Comparison of ENCODE assay signal across 5 cellular contexts in the genomic region with DNA sequence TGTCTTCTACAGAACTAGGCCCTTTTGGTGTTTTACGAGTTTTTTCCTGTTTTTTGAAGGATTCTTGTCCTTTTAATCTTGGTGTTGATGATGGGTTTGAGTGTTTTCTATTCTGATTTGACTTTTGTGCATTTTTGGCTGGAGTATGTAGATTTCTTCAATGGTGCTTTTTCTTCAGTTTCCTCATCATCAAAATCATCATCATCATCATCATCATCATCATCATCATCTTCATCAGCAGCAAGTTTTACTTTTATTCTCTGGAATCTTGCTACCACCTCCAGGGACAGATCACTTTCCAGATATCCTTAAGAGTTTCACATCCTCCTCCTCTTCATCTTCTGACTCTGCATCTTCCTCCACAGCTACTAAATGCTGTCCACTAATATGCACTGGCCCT. TPM values are rescaled to one million over a fixed set of nuclear protein-coding genes. Genes with fewer than 3 reads are reported as not detected.
DNase-seq lines count a peak whose midpoint lies in the region; TF ChIP-seq lines count a peak whose summit lies in the region.
"Not testable (repeated sequence)": the region's sequence is repeated elsewhere in the genome, so short reads cannot be mapped to it uniquely, and the experiment has no call there.

No MANE protein-coding gene starts in this region.

- not testable (repeated sequence) for H4K91ac ChIP-seq in mesenchymal stem cell (ENCODE audit: low read length)

- not testable (repeated sequence) for H2BK12ac ChIP-seq in mesenchymal stem cell (ENCODE audit: low read length in 2 of 2)

- in situ Hi-C loops in GM18951 (cut with MboI; ENCODE audit: low sequenced_read_pairs, unreplicated experiment), result not testable (repeated sequence)

- H3K18ac ChIP-seq in mesenchymal stem cell (ENCODE audit: low read depth in 1 of 2, low read length in 2 of 2), result not testable (repeated sequence)

- H2BK5ac ChIP-seq in mesenchymal stem cell (ENCODE audit: low read depth, low read length, poor library complexity, severe bottlenecking), result not testable (repeated sequence)

- peak overlapping the region; percentile 38 for H2AK5ac ChIP-seq in mesenchymal stem cell (ENCODE audit: low read length, severe bottlenecking)

- not testable (repeated sequence) for H3K9me3 Mint-ChIP-seq in chondrocyte (ENCODE audit: low read depth); osteocyte (ENCODE audit: unreplicated experiment)

- H3K9ac ChIP-seq in mesenchymal stem cell (ENCODE audit: low read length), result not testable (repeated sequence)

- H3K4me1 Mint-ChIP-seq in chondrocyte (ENCODE audit: low read depth) (peaks cover 24% of the 10 kb centered on the region), osteocyte (ENCODE audit: unreplicated experiment) (peaks cover 22% of the 10 kb centered on the region)

- not testable (repeated sequence) for DNase-seq in chondrocyte (ENCODE audit: low spot score); mesenchymal stem cell; osteocyte (ENCODE audit: extremely low spot score, unreplicated experiment)

- not testable (repeated sequence) for H3K4me1 ChIP-seq in HEK293 (ENCODE audit: control insufficient read depth, insufficient read depth, low read length); mesenchymal stem cell (ENCODE audit: control insufficient read depth, insufficient read depth, low read depth, low read length)

- POLR2A ChIA-PET in HEK293 (lab: Yijun Ruan, JAX), result not testable (repeated sequence)

- H3K27ac ChIP-seq in HEK293 (ENCODE audit: extremely low read depth, low read depth, low read length); mesenchymal stem cell (ENCODE audit: low read length, poor library complexity, severe bottlenecking): not testable (repeated sequence)

- not testable (repeated sequence) for H3K9me3 ChIP-seq in HEK293 (ENCODE audit: control insufficient read depth, insufficient read depth, low read depth, low read length); mesenchymal stem cell (ENCODE audit: control insufficient read depth, low read length)

- H3K14ac ChIP-seq in mesenchymal stem cell (ENCODE audit: low read length in 2 of 2), result not testable (repeated sequence)

- H3K4ac ChIP-seq in mesenchymal stem cell (ENCODE audit: low read depth in 1 of 2, low read length in 2 of 2), result not testable (repeated sequence)

- H3K79me1 ChIP-seq in mesenchymal stem cell (replicated peaks; ENCODE audit: low read length, poor library complexity, severe bottlenecking), result not testable (repeated sequence)

- H4K8ac ChIP-seq in mesenchymal stem cell (ENCODE audit: low read length), result not testable (repeated sequence)

- H2BK15ac ChIP-seq in mesenchymal stem cell (ENCODE audit: low read depth, poor library complexity, severe bottlenecking), result not testable (repeated sequence)

- H3K27me3 ChIP-seq in mesenchymal stem cell (ENCODE audit: control insufficient read depth in 1 of 2, insufficient read depth in 1 of 2, low read length in 2 of 2), result not testable (repeated sequence)

- H3K27ac Mint-ChIP-seq in chondrocyte (ENCODE audit: unreplicated experiment), result peak overlapping the region; percentile 79
- H3K27ac Mint-ChIP-seq in osteocyte (ENCODE audit: unreplicated experiment), result peak overlapping the region; percentile 52

- not testable (repeated sequence) for H3K4me3 Mint-ChIP-seq in chondrocyte (ENCODE audit: unreplicated experiment); osteocyte (ENCODE audit: unreplicated experiment)

- not testable (repeated sequence) for H2AFZ ChIP-seq in mesenchymal stem cell (ENCODE audit: low read depth, low read length)

- not testable (repeated sequence) for H3K23ac ChIP-seq in mesenchymal stem cell (ENCODE audit: low read length in 2 of 2)

- not testable (repeated sequence) for H3K4me2 ChIP-seq in mesenchymal stem cell (ENCODE audit: low read length, poor library complexity, severe bottlenecking)

- H3K36me3 ChIP-seq in HEK293 (ENCODE audit: control insufficient read depth in 2 of 2, insufficient read depth in 1 of 2, low read length in 2 of 2); mesenchymal stem cell (ENCODE audit: control insufficient read depth in 1 of 2, insufficient read depth in 2 of 2, low read depth in 1 of 2, low read length in 2 of 2): not testable (repeated sequence)

- H3K27me3 Mint-ChIP-seq in chondrocyte (ENCODE audit: low read depth); osteocyte (ENCODE audit: unreplicated experiment): not testable (repeated sequence)

- H2BK120ac ChIP-seq in mesenchymal stem cell (ENCODE audit: low read depth, low read length), result not testable (repeated sequence)

- CTCF ChIA-PET in HEK293 (lab: Yijun Ruan, JAX), result not testable (repeated sequence)

- not testable (repeated sequence) for H3K36me3 Mint-ChIP-seq in chondrocyte (ENCODE audit: low read depth); osteocyte (ENCODE audit: unreplicated experiment)

- TF ChIP-seq POLR2A in GM18951 (IDR thresholded peaks at IDR 0.05; ENCODE audit: extremely low read depth, insufficient read depth, insufficient read length), result peak; percentile 7

- not testable (repeated sequence) for H3K4me3 ChIP-seq in HEK293 (ENCODE audit: low read depth, low read length); mesenchymal stem cell (ENCODE audit: insufficient read depth in 1 of 2, low read depth in 1 of 2, low read length in 2 of 2)

- WGBS in mesenchymal stem cell, result 50% methylated on average over 1 of the region's 1 CpG

- TF ChIP-seq CTCF in HEK293 (tag by site-specific recombination; IDR thresholded peaks at IDR 0.05); chondrocyte (IDR thresholded peaks at IDR 0.05); osteocyte (IDR thresholded peaks at IDR 0.05): not testable (repeated sequence)

TF ChIP-seq in HEK293, 187 proteins besides CTCF, POLR2A, EP300 and RAD21:
- TF ChIP-seq, protein P1, sequence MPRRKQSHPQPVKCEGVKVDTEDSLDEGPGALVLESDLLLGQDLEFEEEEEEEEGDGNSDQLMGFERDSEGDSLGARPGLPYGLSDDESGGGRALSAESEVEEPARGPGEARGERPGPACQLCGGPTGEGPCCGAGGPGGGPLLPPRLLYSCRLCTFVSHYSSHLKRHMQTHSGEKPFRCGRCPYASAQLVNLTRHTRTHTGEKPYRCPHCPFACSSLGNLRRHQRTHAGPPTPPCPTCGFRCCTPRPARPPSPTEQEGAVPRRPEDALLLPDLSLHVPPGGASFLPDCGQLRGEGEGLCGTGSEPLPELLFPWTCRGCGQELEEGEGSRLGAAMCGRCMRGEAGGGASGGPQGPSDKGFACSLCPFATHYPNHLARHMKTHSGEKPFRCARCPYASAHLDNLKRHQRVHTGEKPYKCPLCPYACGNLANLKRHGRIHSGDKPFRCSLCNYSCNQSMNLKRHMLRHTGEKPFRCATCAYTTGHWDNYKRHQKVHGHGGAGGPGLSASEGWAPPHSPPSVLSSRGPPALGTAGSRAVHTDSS (tag by site-specific recombination; IDR thresholded peaks at IDR 0.05), result peak; percentile 86

RNA-seq across cellular contexts. Expression of a gene that starts 59.4 kb away (rescaled TPM):
- total RNA-seq in chondrocyte, result 10.6 to 20.2 TPM (median 10.9 TPM) in 3 replicates
- 4.0 TPM for polyA plus RNA-seq in mesenchymal stem cell (2013, experiment 1 of 2)
- 5.0 TPM for polyA plus RNA-seq in mesenchymal stem cell (2013, experiment 2 of 2)
- 14.9 and 15.6 TPM in 2 replicates for total RNA-seq in osteocyte
